ENCODE assay signal across 15 cellular contexts in the genomic region with DNA sequence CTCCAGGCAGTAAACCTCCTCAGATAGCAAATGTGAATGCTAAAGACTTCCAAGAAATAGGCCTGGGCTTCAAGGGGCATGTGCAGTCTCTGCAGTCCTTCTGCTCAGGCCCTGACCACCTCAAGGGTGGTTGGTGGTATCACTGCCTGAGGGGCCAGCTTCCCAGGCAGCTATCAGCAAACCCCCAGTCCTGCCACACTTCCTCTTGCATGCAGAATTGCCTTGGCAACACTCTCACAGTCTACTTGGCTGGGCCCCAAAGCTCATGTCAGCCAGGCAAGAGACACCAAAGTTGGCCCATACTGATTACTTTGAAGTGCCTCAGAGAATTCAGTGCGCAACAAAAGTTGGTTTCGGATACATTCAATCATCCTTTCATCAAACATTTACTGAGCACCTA. TPM values are rescaled to one million over a fixed set of nuclear protein-coding genes. Genes with fewer than 3 reads are reported as not detected.
DNase-seq lines count a peak whose midpoint lies in the region; ATAC-seq lines count a peak whose summit lies in the region.
"Had no signal": no experiment of that assay in that cellular context is flagged by ENCODE, and none has a peak within 500 bp of the region (broad histone marks: within the 10 kb centered on the region; RNA-seq: fewer than 3 reads in every experiment).

No MANE protein-coding gene starts in this region.

- ATAC-seq in effector memory CD8-positive, alpha-beta T cell (replicated peaks), result no peak
- ATAC-seq in HG02852 (IDR thresholded peaks at IDR 0.05; ENCODE audit: unreplicated experiment), result no peak

- H3K4me3 Mint-ChIP-seq in effector memory CD8-positive, alpha-beta T cell, result no peak overlapping the region

- H3K9me3 Mint-ChIP-seq in effector memory CD8-positive, alpha-beta T cell, result no peaks in the 10 kb centered on the region

- DNase-seq in Ammon's horn (ENCODE audit: low spot score) (peak; percentile 71), HUDEP-2 (lab: John Stamatoyannopoulos, UW; ENCODE audit: unreplicated experiment in 76 of 76) (peak in 73 of 76 experiments; percentile 9 to 87 (median 73)), RPMI7951 (ENCODE audit: low read depth) (peak; percentile 37), globus pallidus (ENCODE audit: low spot score) (peak; percentile 40), NCI-H2196 (lab: John Stamatoyannopoulos, UW; ENCODE audit: unreplicated experiment) (no peak)
- DNase-seq in effector memory CD8-positive, alpha-beta T cell, result no peak
- no peak for DNase-seq in activated CD4-positive, alpha-beta T cell treated with anti-CD3 and anti-CD28 coated beads for 4 hours
- DNase-seq: activated naive CD4-positive, alpha-beta T cell treated with Interleukin-2 at 50 U/mL for 16 hours; BE2C; DND-41; NCI-H1417 treated with DMSO at 0.1 percent for 48 hours; NCI-H510A treated with DMSO at 0.1 percent for 48 hours; SHP77 treated with DMSO at 0.1 percent for 48 hours had no signal

- peaks cover 13 to 15% of the 10 kb centered on the region in 2 donors for H3K4me1 Mint-ChIP-seq in effector memory CD8-positive, alpha-beta T cell (ENCODE audit: low read depth in 2 of 2)

- H3K27me3 Mint-ChIP-seq in effector memory CD8-positive, alpha-beta T cell, result peaks cover 17% of the 10 kb centered on the region in 2 donors

- H3K36me3 Mint-ChIP-seq in effector memory CD8-positive, alpha-beta T cell (ENCODE audit: insufficient read depth), result peaks cover 15% of the 10 kb centered on the region

- no peak overlapping the region for H3K27ac Mint-ChIP-seq in effector memory CD8-positive, alpha-beta T cell

RNA-seq across cellular contexts. Expression of gene ASB8, which starts 3.5 kb away (rescaled TPM):
- total RNA-seq in RPMI7951 (2014; rRNA removed; shearing (Covaris generic)), result 20.5 and 25.4 TPM in 2 replicates

RNA-seq across cellular contexts. Expression of gene CCDC184, which starts 22.6 kb away (rescaled TPM):
- total RNA-seq in RPMI7951 (2014; rRNA removed; shearing (Covaris generic)), result 0.20 and 0.24 TPM in 2 replicates

RNA-seq across cellular contexts. Expression of gene PFKM, which starts 41.6 kb away (rescaled TPM):
- total RNA-seq in RPMI7951 (2014; rRNA removed; shearing (Covaris generic)), result 38.4 and 56.4 TPM in 2 replicates

RNA-seq across cellular contexts. Expression of gene OR10AD1, which starts 42.3 kb away (rescaled TPM):
- total RNA-seq in RPMI7951 (2014; rRNA removed; shearing (Covaris generic)), result not detected in 2 replicates
- total RNA-seq: glomerular endothelial cell had no signal

RNA-seq across cellular contexts. Expression of gene SENP1, which starts 54.9 kb away (rescaled TPM):
- 19.7 and 20.0 TPM in 2 replicates for total RNA-seq in RPMI7951 (2014; rRNA removed; shearing (Covaris generic))

Comparison
In these comparisons a context has a peak if more than half of its experiments do, and no peak if none do; other contexts are left out.
1. DNase-seq: peak in Ammon's horn (single experiment), HUDEP-2 (73 of 76), RPMI7951 (single experiment) and globus pallidus (single experiment); none in effector memory CD8-positive, alpha-beta T cell (0 of 3), activated CD4-positive, alpha-beta T cell treated with anti-CD3 and anti-CD28 coated beads for 4 hours (0 of 2) and NCI-H2196 (single experiment).